ENCODE assay signal across 8 cellular contexts in genomic region chr9:37027582-37028424, GRCh38. TPM values are rescaled to one million over a fixed set of nuclear protein-coding genes. Genes with fewer than 3 reads are reported as not detected.
DNase-seq lines count a peak whose midpoint lies in the region; ATAC-seq and TF ChIP-seq lines count a peak whose summit lies in the region.

No MANE protein-coding gene starts in this region.

- H3K27ac Mint-ChIP-seq in Calu3 (ENCODE audit: unreplicated experiment), result no peak overlapping the region
- peak overlapping the region in 2 of 10 donors; percentile 56 to 73 for H3K27ac Mint-ChIP-seq in naive thymus-derived CD8-positive, alpha-beta T cell
- H3K27ac Mint-ChIP-seq in stimulated activated memory B cell treated with anti-CD40 and anti-IgM and Interleukin-4, amounts not matched to agents 10 μg/mL and 1 μg/mL and 100 μg/mL, for 72 hours, result peak overlapping the region; percentile 96

- intact Hi-C loops in Calu3 (cut with micrococcal nuclease; ENCODE audit: unreplicated experiment), result no loop called here

- DNase-seq in Calu3 (peak; percentile 82), HT1080 (ENCODE audit: low read depth) (peak; percentile 84), NOMO-1 treated with dmso at 0.1 percent for 144 hours (lab: John Stamatoyannopoulos, UW; ENCODE audit: unreplicated experiment) (peak; percentile 64), activated T-cell treated with anti-CD3 and anti-CD28 coated beads for 24 hours (ENCODE audit: low read depth) (peak; percentile 84)
- DNase-seq in naive thymus-derived CD8-positive, alpha-beta T cell, result peak; percentile 70 to 89 (median 82)

- H3K27me3 Mint-ChIP-seq in Calu3 (ENCODE audit: unreplicated experiment), result peaks cover 45% of the 10 kb centered on the region
- H3K27me3 Mint-ChIP-seq in naive thymus-derived CD8-positive, alpha-beta T cell, result peaks cover 47 to 97% (median 65%) of the 10 kb centered on the region in 5 donors
- H3K27me3 Mint-ChIP-seq in stimulated activated memory B cell treated with anti-CD40 and anti-IgM and Interleukin-4, amounts not matched to agents 10 μg/mL and 1 μg/mL and 100 μg/mL, for 72 hours, result no peaks in the 10 kb centered on the region

- BruUV-seq in Calu3 (replicated peaks; lab: Mats Ljungman, UMichigan), result no TSS peak

- CTCF ChIA-PET in Calu3 (lab: Charles Lee), result no interaction called here

- peaks cover 4% of the 10 kb centered on the region for H3K36me3 Mint-ChIP-seq in Calu3 (ENCODE audit: insufficient read depth, unreplicated experiment)
- peaks cover 0 to 6% (median 5%) of the 10 kb centered on the region in 3 donors for H3K36me3 Mint-ChIP-seq in naive thymus-derived CD8-positive, alpha-beta T cell
- peaks cover 36% of the 10 kb centered on the region for H3K36me3 Mint-ChIP-seq in stimulated activated memory B cell treated with anti-CD40 and anti-IgM and Interleukin-4, amounts not matched to agents 10 μg/mL and 1 μg/mL and 100 μg/mL, for 72 hours

- no peaks in the 10 kb centered on the region for H3K9me3 Mint-ChIP-seq in Calu3 (ENCODE audit: low read depth, unreplicated experiment)
- H3K9me3 Mint-ChIP-seq in naive thymus-derived CD8-positive, alpha-beta T cell, result peaks cover 0 to 5% (median 0%) of the 10 kb centered on the region in 9 donors
- H3K9me3 Mint-ChIP-seq in stimulated activated memory B cell treated with anti-CD40 and anti-IgM and Interleukin-4, amounts not matched to agents 10 μg/mL and 1 μg/mL and 100 μg/mL, for 72 hours, result no peaks in the 10 kb centered on the region

- H3K4me1 Mint-ChIP-seq in Calu3 (ENCODE audit: low read depth, unreplicated experiment), result no peaks in the 10 kb centered on the region
- peaks cover 14 to 72% (median 46%) of the 10 kb centered on the region in 4 donors for H3K4me1 Mint-ChIP-seq in naive thymus-derived CD8-positive, alpha-beta T cell
- H3K4me1 Mint-ChIP-seq in stimulated activated memory B cell treated with anti-CD40 and anti-IgM and Interleukin-4, amounts not matched to agents 10 μg/mL and 1 μg/mL and 100 μg/mL, for 72 hours, result peaks cover 79% of the 10 kb centered on the region

- no peak overlapping the region for H3K4me3 Mint-ChIP-seq in Calu3 (ENCODE audit: low read depth, unreplicated experiment)
- peak overlapping the region; percentile 31 to 85 (median 64) for H3K4me3 Mint-ChIP-seq in naive thymus-derived CD8-positive, alpha-beta T cell
- peak overlapping the region; percentile 92 for H3K4me3 Mint-ChIP-seq in stimulated activated memory B cell treated with anti-CD40 and anti-IgM and Interleukin-4, amounts not matched to agents 10 μg/mL and 1 μg/mL and 100 μg/mL, for 72 hours

- POLR2A ChIA-PET in naive thymus-derived CD8-positive, alpha-beta T cell (lab: Charles Lee), result interaction anchor here (1.7 kb wide), 1 partner anchor 10 kb away, joined by 4 read pairs; no protein-coding TSS in a partner anchor

- ATAC-seq in GM21367 (IDR thresholded peaks at IDR 0.05; ENCODE audit: unreplicated experiment) (peak; percentile 51), esophagus mucosa (peak; percentile 95)
- ATAC-seq in naive thymus-derived CD8-positive, alpha-beta T cell, result peak; percentile 83 to 93
- peak; percentile 97 for ATAC-seq in stimulated activated memory B cell treated with anti-CD40 and anti-IgM and Interleukin-4, amounts not matched to agents 10 μg/mL and 1 μg/mL and 100 μg/mL, for 72 hours

- no peak for TF ChIP-seq CTCF in Calu3 (IDR thresholded peaks at IDR 0.05; ENCODE audit: unreplicated experiment)

RNA-seq across cellular contexts. Expression of gene PAX5, which starts 6.3 kb away (rescaled TPM):
- not detected in 2 replicates for total RNA-seq in Calu3 (2022)
- not detected in 2 replicates for total RNA-seq in HT1080 (2014; rRNA removed; shearing (Covaris generic))
- not detected in 2 replicates for polyA plus RNA-seq in HT1080 (2015; cell fraction: cytosol; rRNA removed)
- polyA plus RNA-seq in HT1080 (2015; cell fraction: nucleus; rRNA removed), result not detected in 2 replicates
- 0.44 TPM for total RNA-seq in esophagus mucosa
- total RNA-seq in naive thymus-derived CD8-positive, alpha-beta T cell, result 1 to 10 TPM; 8.5 to 8.7 TPM
- polyA plus RNA-seq in naive thymus-derived CD8-positive, alpha-beta T cell, result under 1 TPM in 1 of 3 donors, not detected in 2; 0.12 TPM

Comparison
In these comparisons a context has a peak if more than half of its experiments do, and no peak if none do; other contexts are left out.
1. Peak in every context shown above with its lines: DNase-seq and ATAC-seq.